In genomic region chr7:2709553-2710165, GRCh38 we compare ENCODE assay signal across 8 cellular contexts. TPM values are rescaled to one million over a fixed set of nuclear protein-coding genes. Genes with fewer than 3 reads are reported as not detected.
A peak's percentile ranks its signal among the peaks of the same experiment; 100 is the strongest.
DNase-seq lines count a peak whose midpoint lies in the region; ATAC-seq and TF ChIP-seq lines count a peak whose summit lies in the region.

No MANE protein-coding gene starts in this region.

- ATAC-seq in GM18861 (IDR thresholded peaks at IDR 0.05; ENCODE audit: unreplicated experiment) (peak; percentile 72), HG03060 (IDR thresholded peaks at IDR 0.05; ENCODE audit: low read depth, unreplicated experiment) (peak; percentile 41)
- peak; percentile 84 for ATAC-seq in activated T-cell treated with anti-CD3 and anti-CD28 coated beads, Interleukin-2, amount 50 U/mL, for 72 hours (replicated peaks in 1 of 2)

- intact Hi-C loops in testis (cut with DNase I; ENCODE audit: low total_unique reads): no loop called here

- peak overlapping the region; percentile 71 to 84 for H3K4me3 Mint-ChIP-seq in activated T-cell treated with anti-CD3 and anti-CD28 coated beads, Interleukin-2, amount 50 U/mL, for 72 hours

- H3K36me3 ChIP-seq in testis (ENCODE audit: low read depth, missing control alignments): no peaks in the 10 kb centered on the region

- H3K4me1 ChIP-seq in testis: no peaks in the 10 kb centered on the region

- TF ChIP-seq POLR2A in testis (IDR thresholded peaks at IDR 0.05): no peak

- DNase-seq in AG08395 (ENCODE audit: low spot score) (peak; percentile 67), NOMO-1 treated with DMSO at 0.1 percent for 48 hours (lab: John Stamatoyannopoulos, UW; ENCODE audit: unreplicated experiment) (peak; percentile 58), fibroblast of peridontal ligament (ENCODE audit: extremely low read depth) (peak; percentile 22), occipital lobe (lab: John Stamatoyannopoulos, UW) (peak; percentile 13), testis (no peak)
- DNase-seq in activated T-cell treated with anti-CD3 and anti-CD28 coated beads, Interleukin-2, amount 50 U/mL, for 72 hours: peak; percentile 80 to 90

- H3K27ac ChIP-seq in testis: no peak overlapping the region

- peaks cover 34% of the 10 kb centered on the region for H3K4me1 Mint-ChIP-seq in activated T-cell treated with anti-CD3 and anti-CD28 coated beads, Interleukin-2, amount 50 U/mL, for 72 hours (ENCODE audit: low read depth)

- H3K36me3 Mint-ChIP-seq in activated T-cell treated with anti-CD3 and anti-CD28 coated beads, Interleukin-2, amount 50 U/mL, for 72 hours (ENCODE audit: insufficient read depth in 2 of 2): no peaks in the 10 kb centered on the region

- 63 to 69% methylated on average over 16 to 23 of the region's 33 CpGs for WGBS in testis, 2 donors

- H3K27me3 ChIP-seq in testis: no peaks in the 10 kb centered on the region

- H3K9me3 ChIP-seq in testis: no peaks in the 10 kb centered on the region

- peak overlapping the region; percentile 85 for H3K27ac Mint-ChIP-seq in activated T-cell treated with anti-CD3 and anti-CD28 coated beads, Interleukin-2, amount 50 U/mL, for 72 hours

- H3K9me3 Mint-ChIP-seq in activated T-cell treated with anti-CD3 and anti-CD28 coated beads, Interleukin-2, amount 50 U/mL, for 72 hours: no peaks in the 10 kb centered on the region

- TF ChIP-seq CTCF in testis (IDR thresholded peaks at IDR 0.05): peak; percentile 27 to 41 (median 31)

- H3K4me3 ChIP-seq in testis: no peak overlapping the region

- H3K27me3 Mint-ChIP-seq in activated T-cell treated with anti-CD3 and anti-CD28 coated beads, Interleukin-2, amount 50 U/mL, for 72 hours (ENCODE audit: low read depth): peaks cover 13% of the 10 kb centered on the region

RNA-seq across cellular contexts. Expression of gene AMZ1, which starts 21.7 kb away (rescaled TPM):
- 1 to 10 TPM in 1 of 2 donors, under 1 TPM in 1; 0.34 to 1.3 TPM for total RNA-seq in activated T-cell treated with anti-CD3 and anti-CD28 coated beads, Interleukin-2, amount 50 U/mL, for 72 hours
- 2.2 TPM for total RNA-seq in occipital lobe
- total RNA-seq in testis: 1 to 10 TPM; 1.1 to 2.7 TPM
- 3.2 TPM for polyA plus RNA-seq in testis (ENCODE audit: insufficient read depth, low read depth, low replicate concordance)
